Comparison of ENCODE assay signal across 2 cellular contexts in the genomic region with DNA sequence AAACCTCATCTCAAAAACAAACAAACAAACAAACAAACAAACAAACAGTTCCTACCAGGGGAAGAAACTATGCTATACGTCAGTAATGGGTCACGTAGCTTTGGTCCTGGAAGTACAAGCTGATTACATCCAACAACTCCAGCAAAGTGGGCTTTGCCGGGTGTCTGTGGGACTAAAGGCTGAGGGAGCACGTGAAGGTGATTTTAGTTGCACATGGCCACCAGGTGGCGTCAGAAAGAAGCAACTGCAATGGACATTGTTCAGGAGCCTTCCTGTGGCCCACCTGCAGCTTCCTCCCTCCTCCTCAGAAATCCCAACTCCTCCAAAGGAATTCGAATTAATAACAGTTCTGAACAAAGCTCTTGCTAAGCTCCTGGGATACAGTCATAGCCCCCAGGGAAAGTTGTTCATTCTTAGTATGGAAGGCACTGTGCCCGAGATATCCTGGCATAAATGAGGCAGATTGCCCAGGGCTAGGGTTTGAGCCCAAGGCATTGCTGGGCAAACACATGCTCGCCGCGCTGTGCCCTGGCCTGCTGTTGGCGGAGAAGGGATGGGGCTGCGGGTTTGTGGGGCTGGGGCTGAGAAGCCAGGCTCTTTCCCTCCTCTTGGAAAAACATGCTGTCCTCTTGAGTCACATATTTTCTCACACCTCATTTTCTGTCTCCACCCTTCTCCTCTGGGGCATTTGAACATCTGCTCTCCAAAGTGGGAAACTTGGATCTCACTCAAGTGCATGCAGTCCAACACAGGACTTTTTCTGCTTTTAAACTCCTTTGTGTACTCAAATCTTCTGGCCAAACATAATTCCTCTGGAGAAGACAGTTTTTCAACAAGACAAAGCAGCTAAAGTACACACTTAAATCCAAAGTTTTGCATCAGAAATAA.
TF ChIP-seq lines count a peak whose summit lies in the region.

No MANE protein-coding gene starts in this region.

TF ChIP-seq in IMR-90, 13 proteins besides CTCF, POLR2A, EP300 and RAD21:
- TF ChIP-seq SMC3 (IDR thresholded peaks at IDR 0.05; ENCODE audit: low read depth, low read length) (peak; percentile 86), BHLHE40 (IDR thresholded peaks at IDR 0.05; ENCODE audit: low read depth, low read length) (peak; percentile 84), CHD1 (IDR thresholded peaks at IDR 0.05; ENCODE audit: low read depth, low read length) (no peak)
- TF ChIP-seq, protein P1, sequence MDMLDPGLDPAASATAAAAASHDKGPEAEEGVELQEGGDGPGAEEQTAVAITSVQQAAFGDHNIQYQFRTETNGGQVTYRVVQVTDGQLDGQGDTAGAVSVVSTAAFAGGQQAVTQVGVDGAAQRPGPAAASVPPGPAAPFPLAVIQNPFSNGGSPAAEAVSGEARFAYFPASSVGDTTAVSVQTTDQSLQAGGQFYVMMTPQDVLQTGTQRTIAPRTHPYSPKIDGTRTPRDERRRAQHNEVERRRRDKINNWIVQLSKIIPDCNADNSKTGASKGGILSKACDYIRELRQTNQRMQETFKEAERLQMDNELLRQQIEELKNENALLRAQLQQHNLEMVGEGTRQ (IDR thresholded peaks at IDR 0.05; ENCODE audit: low read depth, low read length): peak; percentile 59; the same call in 1 of the 2 replicates

TF ChIP-seq in neural cell, 6 proteins besides CTCF, POLR2A, EP300 and RAD21:
- TF ChIP-seq MXI1 (conservative IDR thresholded peaks at IDR 0.05; ENCODE audit: poor library complexity, severe bottlenecking) (no peak), SMC3 (conservative IDR thresholded peaks at IDR 0.05; ENCODE audit: poor library complexity) (peak; percentile 90)
TF ChIP-seq in neural cell: peak in this region for 1.
